ENCODE assay signal across 17 cellular contexts in genomic region chr13:73991884-73992283, GRCh38.
A peak's percentile ranks its signal among the peaks of the same experiment; 100 is the strongest.
DNase-seq lines count a peak whose midpoint lies in the region; ATAC-seq and TF ChIP-seq lines count a peak whose summit lies in the region.
"Had no signal": no experiment of that assay in that cellular context is flagged by ENCODE, and none has a peak within 500 bp of the region (broad histone marks: within the 10 kb centered on the region; RNA-seq: fewer than 3 reads in every experiment).

No MANE protein-coding gene starts in this region.

- H3K4me3 ChIP-seq in right atrium auricular region (no peak overlapping the region), right cardiac atrium (ENCODE audit: low read length) (no peak overlapping the region)
- H3K4me3 ChIP-seq: gastroesophageal sphincter had no signal

- no peaks in the 10 kb centered on the region for H3K9me3 Mint-ChIP-seq in activated B cell treated with CpG ODN at 0.5 μM for 24 hours

- CTCF ChIA-PET in activated B cell treated with CpG ODN at 0.5 μM for 24 hours (lab: Charles Lee): no interaction called here

- DNase-seq in DMS153 treated with DMSO at 0.1 percent for 48 hours (lab: John Stamatoyannopoulos, UW; ENCODE audit: unreplicated experiment) (peak; percentile 72), NCI-H187 (lab: John Stamatoyannopoulos, UW) (peak; percentile 41 to 74), activated B cell treated with CpG ODN at 0.5 μM for 24 hours (no peak), right atrium auricular region (ENCODE audit: low spot score) (no peak), amygdala (lab: John Stamatoyannopoulos, UW) (no peak), right cardiac atrium (no peak)
- no peak for DNase-seq in stimulated activated CD4-positive, alpha-beta T cell treated with anti-CD3 and anti-CD28 coated beads, Interleukin-12 subunit alpha, Interleukin-12 subunit beta, amount 100 ng/mL, for 4 hours
- DNase-seq: activated CD8-positive, alpha-beta T cell treated with anti-CD3 and anti-CD28 coated beads, Interleukin-2, amount 10 ng/mL, durations not matched to agents 7 days and 5 days; activated gamma-delta T cell treated with Interleukin-2 at 50 U/mL for 16 hours; BE2C; mesenchymal stem cell; NCI-H524 treated with DMSO at 0.1 percent for 48 hours; nucleus accumbens; SIG-M5; stimulated activated naive CD8-positive, alpha-beta T cell treated with anti-CD3 and anti-CD28 coated beads, Interleukin-15, Interleukin-2, amounts not matched to agents 100 U/mL and 50 U/mL, for 24 hours had no signal

- no peaks in the 10 kb centered on the region for H3K9me3 ChIP-seq in right atrium auricular region
- H3K9me3 ChIP-seq in right cardiac atrium (ENCODE audit: control insufficient read depth, low read length): no peaks in the 10 kb centered on the region
- H3K9me3 ChIP-seq: BE2C, gastroesophageal sphincter had no signal

- TF ChIP-seq CTCF in activated B cell treated with CpG ODN at 0.5 μM for 24 hours (IDR thresholded peaks at IDR 0.05): no peak
- TF ChIP-seq CTCF in right atrium auricular region (IDR thresholded peaks at IDR 0.05): no peak

- 97% methylated on average over 3 of the region's 3 CpGs for WGBS in right cardiac atrium

- intact Hi-C loops in activated B cell treated with CpG ODN at 0.5 μM for 24 hours (cut with micrococcal nuclease) (loop anchor here (5.0 kb wide), 1 partner anchor 35 kb away; no protein-coding TSS in a partner anchor), right cardiac atrium (cut with DNase I) (no loop called here)

- ATAC-seq in GM19463 (IDR thresholded peaks at IDR 0.05; ENCODE audit: unreplicated experiment) (peak; percentile 47), activated B cell treated with CpG ODN at 0.5 μM for 24 hours (ENCODE audit: low read depth) (no peak), right cardiac atrium (no peak)
- ATAC-seq: activated CD8-positive, alpha-beta T cell treated with anti-CD3 and anti-CD28 coated beads, Interleukin-2, amount 10 ng/mL, durations not matched to agents 7 days and 5 days; gastroesophageal sphincter; stimulated activated naive CD8-positive, alpha-beta T cell treated with anti-CD3 and anti-CD28 coated beads, Interleukin-15, Interleukin-2, amounts not matched to agents 100 U/mL and 50 U/mL, for 24 hours had no signal

- H3K4me1 Mint-ChIP-seq in activated B cell treated with CpG ODN at 0.5 μM for 24 hours: peaks cover 63% of the 10 kb centered on the region

- no peaks in the 10 kb centered on the region for H3K27me3 ChIP-seq in right atrium auricular region
- H3K27me3 ChIP-seq in right cardiac atrium (ENCODE audit: control insufficient read depth, insufficient read depth): no peaks in the 10 kb centered on the region
- H3K27me3 ChIP-seq: BE2C, gastroesophageal sphincter had no signal

- H3K27ac ChIP-seq in right atrium auricular region (no peak overlapping the region), right cardiac atrium (ENCODE audit: low read length) (no peak overlapping the region)
- H3K27ac ChIP-seq: gastroesophageal sphincter had no signal

- no peaks in the 10 kb centered on the region for H3K27me3 Mint-ChIP-seq in activated B cell treated with CpG ODN at 0.5 μM for 24 hours

- H3K27ac Mint-ChIP-seq in activated B cell treated with CpG ODN at 0.5 μM for 24 hours: peak overlapping the region; percentile 26
- H3K27ac Mint-ChIP-seq: activated CD8-positive, alpha-beta T cell treated with anti-CD3 and anti-CD28 coated beads, Interleukin-2, amount 10 ng/mL, durations not matched to agents 7 days and 5 days had no signal

- H3K4me3 Mint-ChIP-seq in activated B cell treated with CpG ODN at 0.5 μM for 24 hours: no peak overlapping the region
- H3K4me3 Mint-ChIP-seq: activated CD8-positive, alpha-beta T cell treated with anti-CD3 and anti-CD28 coated beads, Interleukin-2, amount 10 ng/mL, durations not matched to agents 7 days and 5 days had no signal

- H3K4me1 ChIP-seq in right atrium auricular region (peaks cover 0 to 7% of the 10 kb centered on the region in 2 donors), right cardiac atrium (ENCODE audit: control insufficient read depth, insufficient read depth, low read length) (no peaks in the 10 kb centered on the region)

- peaks cover 23% of the 10 kb centered on the region for H3K36me3 Mint-ChIP-seq in activated B cell treated with CpG ODN at 0.5 μM for 24 hours (ENCODE audit: low read depth)

- H3K36me3 ChIP-seq in right atrium auricular region: no peaks in the 10 kb centered on the region
- H3K36me3 ChIP-seq: BE2C had no signal

- POLR2A ChIA-PET in activated B cell treated with CpG ODN at 0.5 μM for 24 hours (lab: Charles Lee): no interaction called here

Comparison
In these comparisons a context has a peak if more than half of its experiments do, and no peak if none do; other contexts are left out.
1. DNase-seq: peak in DMS153 treated with DMSO at 0.1 percent for 48 hours (single experiment) and NCI-H187 (2 of 2); none in activated B cell treated with CpG ODN at 0.5 μM for 24 hours (single experiment), right atrium auricular region (single experiment), amygdala (0 of 56), right cardiac atrium (0 of 3) and stimulated activated CD4-positive, alpha-beta T cell treated with anti-CD3 and anti-CD28 coated beads, Interleukin-12 subunit alpha, Interleukin-12 subunit beta, amount 100 ng/mL, for 4 hours (single experiment).